In the genomic region with DNA sequence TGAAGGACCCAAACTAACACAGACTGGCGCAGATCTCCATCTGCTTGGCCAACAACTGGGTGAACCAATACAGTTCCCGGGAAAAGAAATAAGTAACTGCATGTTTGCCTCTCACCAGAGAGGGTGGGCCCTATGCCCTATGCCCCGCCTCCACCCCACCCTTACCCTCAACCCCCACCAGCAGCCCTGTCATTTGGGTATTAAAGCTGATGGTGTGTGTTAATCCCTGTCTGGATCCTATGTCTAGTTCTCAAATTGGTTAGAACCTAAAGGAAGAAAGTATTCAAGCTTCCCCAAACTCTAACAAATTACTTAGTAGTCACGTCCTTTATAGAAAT, we compare ENCODE assay signal across 28 cellular contexts. TPM values are rescaled to one million over a fixed set of nuclear protein-coding genes. Genes with fewer than 3 reads are reported as not detected.
DNase-seq lines count a peak whose midpoint lies in the region; ATAC-seq, FAIRE-seq and TF ChIP-seq lines count a peak whose summit lies in the region.
"Had no signal": no experiment of that assay in that cellular context is flagged by ENCODE, and none has a peak within 500 bp of the region (broad histone marks: within the 10 kb centered on the region; RNA-seq: fewer than 3 reads in every experiment).

No MANE protein-coding gene starts in this region.

- ATAC-seq in SK-N-SH treated with all-trans-retinoic acid at 6 μM for 48 hours: no peak
- ATAC-seq: activated CD8-positive, alpha-beta T cell treated with anti-CD3 and anti-CD28 coated beads, Interleukin-2, amount 10 ng/mL, durations not matched to agents 7 days and 5 days; GM12878; lower lobe of right lung; mucosa of descending colon; right lobe of liver; stimulated activated memory B cell treated with anti-CD40 and anti-IgM and Interleukin-4, amounts not matched to agents 10 μg/mL and 1 μg/mL and 100 μg/mL, for 72 hours had no signal

- FAIRE-seq in astrocyte (lab: Jason Lieb, UNC): no peak
- FAIRE-seq: GM12878, TTC549 had no signal

- H3K4me3 Mint-ChIP-seq in astrocyte (ENCODE audit: unreplicated experiment) (no peak overlapping the region), nephron (peak overlapping the region; percentile 29 to 50 (median 34))
- H3K4me3 Mint-ChIP-seq: activated CD8-positive, alpha-beta T cell treated with anti-CD3 and anti-CD28 coated beads, Interleukin-2, amount 10 ng/mL, durations not matched to agents 7 days and 5 days; CD4-positive, alpha-beta T cell; stimulated activated memory B cell treated with anti-CD40 and anti-IgM and Interleukin-4, amounts not matched to agents 10 μg/mL and 1 μg/mL and 100 μg/mL, for 72 hours had no signal

- H3K36me3 ChIP-seq in astrocyte (ENCODE audit: insufficient read depth, low read length): no peaks in the 10 kb centered on the region
- H3K36me3 ChIP-seq: lower lobe of right lung, Peyer's patch, right lobe of liver had no signal

- TF ChIP-seq CTCF in astrocyte (IDR thresholded peaks at IDR 0.05; ENCODE audit: insufficient read depth, low read depth, low read length) (no peak), nephron (IDR thresholded peaks at IDR 0.05; ENCODE audit: unreplicated experiment in 3 of 3) (no peak), dorsolateral prefrontal cortex (IDR thresholded peaks at IDR 0.05 in 54 of 56, conservative IDR thresholded peaks at IDR 0.05 in 2 of 56; ENCODE audit: low read depth in 1 of 56, partially characterized antibody in 56 of 56) (no peak)

- H3K4me1 Mint-ChIP-seq in astrocyte (ENCODE audit: low read depth, unreplicated experiment): peaks cover 10% of the 10 kb centered on the region
- H3K4me1 Mint-ChIP-seq in nephron: peaks cover 79% of the 10 kb centered on the region
- H3K4me1 Mint-ChIP-seq: stimulated activated memory B cell treated with anti-CD40 and anti-IgM and Interleukin-4, amounts not matched to agents 10 μg/mL and 1 μg/mL and 100 μg/mL, for 72 hours had no signal

- DNase-seq in NCI-H524 (lab: John Stamatoyannopoulos, UW) (peak; percentile 78), NCI-H524 treated with DMSO at 0.1 percent for 48 hours (lab: John Stamatoyannopoulos, UW) (no peak), astrocyte (ENCODE audit: low read depth) (no peak), dorsolateral prefrontal cortex (no peak)
- no peak for DNase-seq in central memory CD4-positive, alpha-beta T cell
- DNase-seq in stimulated activated naive CD4-positive, alpha-beta T cell (lab: John Stamatoyannopoulos, UW): no peak
- DNase-seq: activated CD8-positive, alpha-beta T cell treated with anti-CD3 and anti-CD28 coated beads, Interleukin-2, amount 10 ng/mL, durations not matched to agents 7 days and 5 days; activated gamma-delta T cell; CD4-positive, alpha-beta T cell; IMR-90; kidney; lower lobe of right lung; mucosa of descending colon; NCI-H1048; NCI-H1694 treated with DMSO at 0.1 percent for 48 hours; NCI-H526; Peyer's patch; right lobe of liver; stimulated activated CD4-positive, alpha-beta T cell treated with anti-CD3 and anti-CD28 coated beads, Interleukin-4, amount 100 ng/mL, for 4 hours had no signal

- H2AFZ ChIP-seq in astrocyte (ENCODE audit: low read depth, low read length): no peak overlapping the region

- H3K4me1 ChIP-seq in astrocyte (ENCODE audit: insufficient read depth, low read length): peaks cover 12% of the 10 kb centered on the region
- H3K4me1 ChIP-seq: lower lobe of right lung, Peyer's patch had no signal

- H3K9ac ChIP-seq in astrocyte (ENCODE audit: low read length): no peak overlapping the region

- no peaks in the 10 kb centered on the region for H3K79me2 ChIP-seq in astrocyte (ENCODE audit: insufficient read depth, low read length)

- no peaks in the 10 kb centered on the region for H3K9me3 ChIP-seq in astrocyte (ENCODE audit: insufficient read depth, low read depth, low read length)
- H3K9me3 ChIP-seq: lower lobe of right lung, mucosa of descending colon, Peyer's patch, right lobe of liver had no signal

- H3K9me3 Mint-ChIP-seq in astrocyte (ENCODE audit: unreplicated experiment): no peaks in the 10 kb centered on the region
- no peaks in the 10 kb centered on the region for H3K9me3 Mint-ChIP-seq in nephron
- H3K9me3 Mint-ChIP-seq: CD4-positive, alpha-beta T cell; stimulated activated memory B cell treated with anti-CD40 and anti-IgM and Interleukin-4, amounts not matched to agents 10 μg/mL and 1 μg/mL and 100 μg/mL, for 72 hours had no signal

- H3K27ac Mint-ChIP-seq in astrocyte (ENCODE audit: unreplicated experiment) (no peak overlapping the region), nephron (peak overlapping the region; percentile 68 to 69 (median 68))
- H3K27ac Mint-ChIP-seq: activated CD8-positive, alpha-beta T cell treated with anti-CD3 and anti-CD28 coated beads, Interleukin-2, amount 10 ng/mL, durations not matched to agents 7 days and 5 days; CD4-positive, alpha-beta T cell; stimulated activated memory B cell treated with anti-CD40 and anti-IgM and Interleukin-4, amounts not matched to agents 10 μg/mL and 1 μg/mL and 100 μg/mL, for 72 hours had no signal

- peak overlapping the region; percentile 41 for H3K4me2 ChIP-seq in astrocyte (ENCODE audit: low read length)

- intact Hi-C loops in dorsolateral prefrontal cortex (cut with DNase I): no loop called here

- H3K36me3 Mint-ChIP-seq in astrocyte (ENCODE audit: low read depth, unreplicated experiment): no peaks in the 10 kb centered on the region
- no peaks in the 10 kb centered on the region for H3K36me3 Mint-ChIP-seq in nephron (ENCODE audit: low read depth)
- H3K36me3 Mint-ChIP-seq: stimulated activated memory B cell treated with anti-CD40 and anti-IgM and Interleukin-4, amounts not matched to agents 10 μg/mL and 1 μg/mL and 100 μg/mL, for 72 hours had no signal

- H4K20me1 ChIP-seq in astrocyte (ENCODE audit: insufficient read depth, low read length): no peaks in the 10 kb centered on the region

- H3K27ac ChIP-seq in astrocyte (ENCODE audit: low read depth, low read length) (no peak overlapping the region), dorsolateral prefrontal cortex (no peak overlapping the region)
- H3K27ac ChIP-seq: 22Rv1, lower lobe of right lung, Peyer's patch, right lobe of liver had no signal

- no peaks in the 10 kb centered on the region for H3K27me3 Mint-ChIP-seq in astrocyte (ENCODE audit: low read depth, unreplicated experiment)
- H3K27me3 Mint-ChIP-seq in nephron (ENCODE audit: low read depth): no peaks in the 10 kb centered on the region
- H3K27me3 Mint-ChIP-seq: stimulated activated memory B cell treated with anti-CD40 and anti-IgM and Interleukin-4, amounts not matched to agents 10 μg/mL and 1 μg/mL and 100 μg/mL, for 72 hours had no signal

- no peak overlapping the region for H3K4me3 ChIP-seq in astrocyte (ENCODE audit: insufficient read depth, low read depth, low read length)
- no peak overlapping the region for H3K4me3 ChIP-seq in dorsolateral prefrontal cortex
- H3K4me3 ChIP-seq: GM12878, lower lobe of right lung, mucosa of descending colon, Peyer's patch, right lobe of liver had no signal

- no peaks in the 10 kb centered on the region for H3K27me3 ChIP-seq in astrocyte (ENCODE audit: insufficient read depth, low read length)
- H3K27me3 ChIP-seq in dorsolateral prefrontal cortex: peaks cover 0 to 95% (median 44%) of the 10 kb centered on the region in 45 donors
- H3K27me3 ChIP-seq: Peyer's patch, right lobe of liver had no signal

TF ChIP-seq in SK-N-SH treated with all-trans-retinoic acid at 6 μM for 48 hours, 23 proteins besides CTCF, POLR2A, EP300 and RAD21 (continues in another document):
- TF ChIP-seq, protein P1, sequence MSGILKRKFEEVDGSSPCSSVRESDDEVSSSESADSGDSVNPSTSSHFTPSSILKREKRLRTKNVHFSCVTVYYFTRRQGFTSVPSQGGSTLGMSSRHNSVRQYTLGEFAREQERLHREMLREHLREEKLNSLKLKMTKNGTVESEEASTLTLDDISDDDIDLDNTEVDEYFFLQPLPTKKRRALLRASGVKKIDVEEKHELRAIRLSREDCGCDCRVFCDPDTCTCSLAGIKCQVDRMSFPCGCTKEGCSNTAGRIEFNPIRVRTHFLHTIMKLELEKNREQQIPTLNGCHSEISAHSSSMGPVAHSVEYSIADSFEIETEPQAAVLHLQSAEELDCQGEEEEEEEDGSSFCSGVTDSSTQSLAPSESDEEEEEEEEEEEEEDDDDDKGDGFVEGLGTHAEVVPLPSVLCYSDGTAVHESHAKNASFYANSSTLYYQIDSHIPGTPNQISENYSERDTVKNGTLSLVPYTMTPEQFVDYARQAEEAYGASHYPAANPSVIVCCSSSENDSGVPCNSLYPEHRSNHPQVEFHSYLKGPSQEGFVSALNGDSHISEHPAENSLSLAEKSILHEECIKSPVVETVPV (CRISPR knock-in tag; IDR thresholded peaks at IDR 0.05): no peak
- no peak for TF ChIP-seq BACH2 (CRISPR knock-in tag; IDR thresholded peaks at IDR 0.05; ENCODE audit: borderline replicate concordance)
- TF ChIP-seq, protein P2, sequence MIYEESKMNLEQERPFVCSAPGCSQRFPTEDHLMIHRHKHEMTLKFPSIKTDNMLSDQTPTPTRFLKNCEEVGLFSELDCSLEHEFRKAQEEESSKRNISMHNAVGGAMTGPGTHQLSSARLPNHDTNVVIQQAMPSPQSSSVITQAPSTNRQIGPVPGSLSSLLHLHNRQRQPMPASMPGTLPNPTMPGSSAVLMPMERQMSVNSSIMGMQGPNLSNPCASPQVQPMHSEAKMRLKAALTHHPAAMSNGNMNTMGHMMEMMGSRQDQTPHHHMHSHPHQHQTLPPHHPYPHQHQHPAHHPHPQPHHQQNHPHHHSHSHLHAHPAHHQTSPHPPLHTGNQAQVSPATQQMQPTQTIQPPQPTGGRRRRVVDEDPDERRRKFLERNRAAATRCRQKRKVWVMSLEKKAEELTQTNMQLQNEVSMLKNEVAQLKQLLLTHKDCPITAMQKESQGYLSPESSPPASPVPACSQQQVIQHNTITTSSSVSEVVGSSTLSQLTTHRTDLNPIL (CRISPR knock-in tag; IDR thresholded peaks at IDR 0.05; ENCODE audit: low read depth): no peak

RNA-seq across cellular contexts. Expression of a gene that starts 19.0 kb away (rescaled TPM):
- not detected in 2 replicates for total RNA-seq in astrocyte
- 1 to 10 TPM in 114 of 120 experiments, under 1 TPM in 5, not detected in 1; 0.53 to 9.0 (median 3.2) TPM for total RNA-seq in dorsolateral prefrontal cortex
- total RNA-seq: activated CD8-positive, alpha-beta T cell treated with anti-CD3 and anti-CD28 coated beads, Interleukin-2, amount 10 ng/mL, durations not matched to agents 7 days and 5 days; CD4-positive, alpha-beta T cell; glomerular endothelial cell; GM12878; IMR-90; kidney; lower lobe of right lung; Peyer's patch; T-helper 1 cell treated with Interleukin-12 subunit alpha and Interleukin-12 subunit beta and Interleukin-4 antibody, amounts not matched to agents 30 ng/mL and 1 ng/mL, for 36 hours; ureter had no signal

Comparison
In these comparisons a context has a peak if more than half of its experiments do, and no peak if none do; other contexts are left out.
1. DNase-seq: peak in NCI-H524 (2 of 2); none in NCI-H524 treated with DMSO at 0.1 percent for 48 hours (single experiment), astrocyte (single experiment), central memory CD4-positive, alpha-beta T cell (single experiment), stimulated activated naive CD4-positive, alpha-beta T cell (0 of 6) and dorsolateral prefrontal cortex (0 of 10).